17 cellular contexts compared by ENCODE assay signal in the genomic region with DNA sequence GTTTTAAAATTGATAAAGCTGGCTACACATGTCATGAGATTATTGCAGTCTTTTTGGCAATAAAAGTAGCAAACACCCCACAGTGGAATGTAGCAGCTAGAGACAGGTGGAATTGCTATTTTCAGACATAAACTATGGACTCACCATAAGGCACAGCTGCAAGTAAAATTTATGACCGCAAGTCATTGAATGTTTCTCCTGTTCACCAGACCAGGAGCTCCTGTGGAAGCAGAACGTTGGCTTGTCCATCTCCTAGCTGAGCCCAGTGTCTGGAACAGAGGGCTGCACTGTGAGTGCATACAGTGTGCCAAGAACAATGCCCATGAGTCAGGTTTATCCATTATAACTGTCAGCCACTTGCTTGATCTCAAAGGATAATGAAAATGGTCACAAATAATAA.
"Had no signal": no experiment of that assay in that cellular context is flagged by ENCODE, and none has a peak within 500 bp of the region (broad histone marks: within the 10 kb centered on the region; RNA-seq: fewer than 3 reads in every experiment).

No MANE protein-coding gene starts in this region.

- H3K27ac ChIP-seq: body of pancreas, foreskin keratinocyte, neural progenitor cell had no signal

- H3K36me3 ChIP-seq: neural progenitor cell had no signal

- H3K27me3 ChIP-seq: body of pancreas, foreskin keratinocyte, neural progenitor cell had no signal

- H3K4me2 ChIP-seq: neural progenitor cell had no signal

- H2AFZ ChIP-seq: neural progenitor cell had no signal

- H3K4me1 ChIP-seq: body of pancreas, foreskin keratinocyte, neural progenitor cell had no signal

- H3K4me3 ChIP-seq: body of pancreas, neural progenitor cell had no signal

- ATAC-seq: activated CD8-positive, alpha-beta T cell treated with anti-CD3 and anti-CD28 coated beads, Interleukin-2, amount 10 ng/mL, durations not matched to agents 7 days and 5 days; body of pancreas; effector memory CD8-positive, alpha-beta T cell; foreskin keratinocyte; left cardiac atrium; sciatic nerve had no signal

- H3K9me3 ChIP-seq: body of pancreas had no signal

- DNase-seq: activated CD4-positive, alpha-beta T cell treated with anti-CD3 and anti-CD28 coated beads, Interleukin-2, amount 10 ng/mL, durations not matched to agents 7 days and 5 days; activated CD4-positive, CD25-positive, alpha-beta regulatory T cell; activated CD8-positive, alpha-beta T cell treated with anti-CD3 and anti-CD28 coated beads, Interleukin-2, amount 10 ng/mL, durations not matched to agents 7 days and 5 days; activated naive CD4-positive, alpha-beta T cell treated with Interleukin-2 at 50 U/mL for 16 hours; activated T-cell treated with anti-CD3 and anti-CD28 coated beads, Interleukin-2, amount 50 U/mL, for 24 hours; body of pancreas; effector memory CD8-positive, alpha-beta T cell; foreskin keratinocyte; left cardiac atrium; midbrain; naive B cell; stimulated activated CD4-positive, alpha-beta T cell treated with anti-CD3 and anti-CD28 coated beads, Interleukin-1b, Interleukin-23, amount 100 ng/mL, for 48 hours; stimulated activated CD8-positive, alpha-beta memory T cell treated with anti-CD3 and anti-CD28 coated beads, Interleukin-4, amount 100 ng/mL, for 48 hours; stimulated activated naive CD4-positive, alpha-beta T cell; T1000 had no signal

- H3K9ac ChIP-seq: neural progenitor cell had no signal
